Comparison of ENCODE assay signal across 33 cellular contexts in genomic region chr11:39732002-39732401, GRCh38.
"Had no signal": no experiment of that assay in that cellular context is flagged by ENCODE, and none has a peak within 500 bp of the region (broad histone marks: within the 10 kb centered on the region; RNA-seq: fewer than 3 reads in every experiment).

No MANE protein-coding gene starts in this region.

- H3K4me3 Mint-ChIP-seq: activated CD4-positive, alpha-beta memory T cell treated with anti-CD3 and anti-CD28 coated beads for 36 hours; activated T-cell treated with anti-CD3 and anti-CD28 coated beads, Interleukin-2, amount 50 U/mL, for 4 hours; activated T-helper 17 cell treated with anti-CD3 and anti-CD28 coated beads, Interleukin-2, amount 50 U/mL, for 72 hours; nephron; stimulated activated naive B cell treated with anti-CD40 and anti-IgM and Interleukin-4, amounts not matched to agents 10 μg/mL and 1 μg/mL and 100 μg/mL, for 72 hours had no signal

- H3K27me3 ChIP-seq: brain microvascular endothelial cell, dorsolateral prefrontal cortex, gastroesophageal sphincter, hepatocyte, neutrophil, sigmoid colon, stomach, suprapubic skin, tibial artery, upper lobe of right lung had no signal

- H3K27me3 Mint-ChIP-seq: activated CD4-positive, alpha-beta memory T cell treated with anti-CD3 and anti-CD28 coated beads for 36 hours; activated T-helper 17 cell treated with anti-CD3 and anti-CD28 coated beads, Interleukin-2, amount 50 U/mL, for 72 hours; progenitor cell of endocrine pancreas; stimulated activated naive B cell treated with anti-CD40 and anti-IgM and Interleukin-4, amounts not matched to agents 10 μg/mL and 1 μg/mL and 100 μg/mL, for 72 hours had no signal

- H3K79me2 ChIP-seq: hepatocyte had no signal

- H3K4me1 Mint-ChIP-seq: activated T-helper 17 cell treated with anti-CD3 and anti-CD28 coated beads, Interleukin-2, amount 50 U/mL, for 72 hours; stimulated activated naive B cell treated with anti-CD40 and anti-IgM and Interleukin-4, amounts not matched to agents 10 μg/mL and 1 μg/mL and 100 μg/mL, for 72 hours had no signal

- H3K9me3 ChIP-seq: gastroesophageal sphincter, neutrophil, sigmoid colon, stomach, suprapubic skin, tibial artery, upper lobe of right lung had no signal

- H3K4me1 ChIP-seq: gastroesophageal sphincter, sigmoid colon, stomach, suprapubic skin, tibial artery, upper lobe of right lung had no signal

- DNase-seq: activated CD4-positive, alpha-beta memory T cell treated with anti-CD3 and anti-CD28 coated beads for 36 hours; activated CD4-positive, alpha-beta T cell treated with anti-CD3 and anti-CD28 coated beads for 48 hours; activated CD8-positive, alpha-beta memory T cell treated with anti-CD3 and anti-CD28 coated beads, Interleukin-2, amount 50 U/mL, for 4 hours; activated gamma-delta T cell treated with Interleukin-2 at 50 U/mL for 16 hours; activated naive CD4-positive, alpha-beta T cell treated with anti-CD3 and anti-CD28 coated beads, Interleukin-2, amount 50 U/mL, for 16 hours; activated T-cell treated with anti-CD3 and anti-CD28 coated beads, Interleukin-2, amount 50 U/mL, for 4 hours; amniotic stem cell; brain microvascular endothelial cell; dorsolateral prefrontal cortex; effector memory CD4-positive, alpha-beta T cell; erythroblast; islet precursor cell; left ventricle myocardium superior; sigmoid colon; small intestine; stimulated activated CD4-positive, alpha-beta T cell treated with anti-CD3 and anti-CD28 coated beads, Interleukin-1b, Interleukin-23, amount 100 ng/mL, for 48 hours; stimulated activated CD4-positive, alpha-beta T cell treated with anti-CD3 and anti-CD28 coated beads, Interleukin-4, amount 100 ng/mL, for 4 hours; stimulated activated CD8-positive, alpha-beta memory T cell treated with anti-CD3 and anti-CD28 coated beads, Interleukin-4, amount 100 ng/mL, for 48 hours; stimulated activated naive B cell treated with anti-CD40 and anti-IgM and Interleukin-4, amounts not matched to agents 10 μg/mL and 1 μg/mL and 100 μg/mL, for 72 hours; stomach; T-helper 9 cell; tibial artery; upper lobe of right lung; WERI-Rb-1 had no signal

- H2AFZ ChIP-seq: hepatocyte had no signal

- H3K27ac ChIP-seq: brain microvascular endothelial cell, coronary artery, dorsolateral prefrontal cortex, gastroesophageal sphincter, hepatocyte, neutrophil, sigmoid colon, stomach, suprapubic skin, tibial artery, upper lobe of right lung, WERI-Rb-1 had no signal

- H3K36me3 ChIP-seq: brain microvascular endothelial cell, gastroesophageal sphincter, neutrophil, sigmoid colon, stomach, suprapubic skin, tibial artery, upper lobe of right lung, WERI-Rb-1 had no signal

- ATAC-seq: activated CD4-positive, CD25-positive, alpha-beta regulatory T cell treated with anti-CD3 and anti-CD28 coated beads, Interleukin-2, amount 50 U/mL, for 24 hours; activated T-cell treated with anti-CD3 and anti-CD28 coated beads, Interleukin-2, amount 50 U/mL, for 4 hours; activated T-helper 17 cell treated with anti-CD3 and anti-CD28 coated beads, Interleukin-2, amount 50 U/mL, for 72 hours; gastroesophageal sphincter; left ventricle myocardium superior; stimulated activated naive B cell treated with anti-CD40 and anti-IgM and Interleukin-4, amounts not matched to agents 10 μg/mL and 1 μg/mL and 100 μg/mL, for 72 hours; upper lobe of right lung had no signal

- H3K27ac Mint-ChIP-seq: activated CD4-positive, alpha-beta memory T cell treated with anti-CD3 and anti-CD28 coated beads for 36 hours; activated T-helper 17 cell treated with anti-CD3 and anti-CD28 coated beads, Interleukin-2, amount 50 U/mL, for 72 hours; progenitor cell of endocrine pancreas; stimulated activated naive B cell treated with anti-CD40 and anti-IgM and Interleukin-4, amounts not matched to agents 10 μg/mL and 1 μg/mL and 100 μg/mL, for 72 hours had no signal

- H3K4me3 ChIP-seq: coronary artery, dorsolateral prefrontal cortex, gastroesophageal sphincter, hepatocyte, sigmoid colon, stomach, suprapubic skin, tibial artery, upper lobe of right lung had no signal

- H3K4me2 ChIP-seq: hepatocyte had no signal

- H3K36me3 Mint-ChIP-seq: activated CD4-positive, alpha-beta memory T cell treated with anti-CD3 and anti-CD28 coated beads for 36 hours; stimulated activated naive B cell treated with anti-CD40 and anti-IgM and Interleukin-4, amounts not matched to agents 10 μg/mL and 1 μg/mL and 100 μg/mL, for 72 hours had no signal
